8 cellular contexts compared by ENCODE assay signal in genomic region chr7:140656548-140657515, GRCh38. TPM values are rescaled to one million over a fixed set of nuclear protein-coding genes. Genes with fewer than 3 reads are reported as not detected.
DNase-seq lines count a peak whose midpoint lies in the region; ATAC-seq lines count a peak whose summit lies in the region.

No MANE protein-coding gene starts in this region.

- no peaks in the 10 kb centered on the region for H3K9me3 Mint-ChIP-seq in naive thymus-derived CD4-positive, alpha-beta T cell

- intact Hi-C loops in naive thymus-derived CD4-positive, alpha-beta T cell (cut with micrococcal nuclease) = loop anchor here in 1 of 2 donors (5.0 kb wide), 1 partner anchor 355 kb away; the partner anchor contains the start of gene MRPS33
- intact Hi-C loops in aorta (cut with DNase I) = no loop called here

- H3K27me3 ChIP-seq in naive thymus-derived CD4-positive, alpha-beta T cell (ENCODE audit: control insufficient read depth in 2 of 2, insufficient read depth in 2 of 2, low read length in 2 of 2) = no peaks in the 10 kb centered on the region
- no peaks in the 10 kb centered on the region for H3K27me3 ChIP-seq in aorta (ENCODE audit: control insufficient read depth in 1 of 2, insufficient read depth in 2 of 2, low read length in 1 of 2)

- ATAC-seq in GM18868 (IDR thresholded peaks at IDR 0.05; ENCODE audit: unreplicated experiment) = peak; percentile 94
- ATAC-seq in HG03097 (IDR thresholded peaks at IDR 0.05; ENCODE audit: low FRiP score, unreplicated experiment) = peak; percentile 69
- peak; percentile 79 for ATAC-seq in naive thymus-derived CD4-positive, alpha-beta T cell
- no peak for ATAC-seq in aorta (ENCODE audit: low FRiP score)

- CTCF ChIA-PET in naive thymus-derived CD4-positive, alpha-beta T cell (lab: Charles Lee) = interaction anchor here (0.7 to 1.5 kb wide), 2 partner anchors 180 to 270 kb away, joined by 3 to 7 read pairs; no protein-coding TSS in a partner anchor

- H3K4me3 ChIP-seq in naive thymus-derived CD4-positive, alpha-beta T cell (ENCODE audit: low read length) = peak overlapping the region; percentile 44
- peak overlapping the region in 1 of 2 donors; percentile 2 for H3K4me3 ChIP-seq in aorta (ENCODE audit: low read length in 2 of 2)

- H3K36me3 Mint-ChIP-seq in naive thymus-derived CD4-positive, alpha-beta T cell = peaks cover 0 to 4% (median 0%) of the 10 kb centered on the region in 5 donors

- peaks cover 5 to 36% (median 9%) of the 10 kb centered on the region in 5 donors for H3K27me3 Mint-ChIP-seq in naive thymus-derived CD4-positive, alpha-beta T cell

- peak overlapping the region; percentile 70 to 97 (median 92) for H3K27ac Mint-ChIP-seq in naive thymus-derived CD4-positive, alpha-beta T cell

- H3K9me3 ChIP-seq in naive thymus-derived CD4-positive, alpha-beta T cell (ENCODE audit: control insufficient read depth in 2 of 3, low read length in 3 of 3) = no peaks in the 10 kb centered on the region
- H3K9me3 ChIP-seq in aorta (ENCODE audit: control insufficient read depth, low read length) = no peaks in the 10 kb centered on the region

- H3K4me1 ChIP-seq in naive thymus-derived CD4-positive, alpha-beta T cell (ENCODE audit: control insufficient read depth in 2 of 2, insufficient read depth in 2 of 2, low read length in 2 of 2) = peaks cover 0 to 9% of the 10 kb centered on the region in 2 donors
- no peaks in the 10 kb centered on the region for H3K4me1 ChIP-seq in aorta (ENCODE audit: control insufficient read depth in 1 of 2, insufficient read depth in 2 of 2, low read length in 2 of 2)

- H3K27ac ChIP-seq in naive thymus-derived CD4-positive, alpha-beta T cell (ENCODE audit: low read depth, low read length) = peak overlapping the region; percentile 59
- no peak overlapping the region for H3K27ac ChIP-seq in aorta (ENCODE audit: low read depth in 1 of 2, low read length in 2 of 2)

- POLR2A ChIA-PET in naive thymus-derived CD4-positive, alpha-beta T cell (lab: Charles Lee) = interaction anchor here (0.8 to 1.7 kb wide), 5 partner anchors 15 to 358 kb away, joined by 3 to 9 read pairs (median 3); partner anchors contain the start of genes ADCK2 and MRPS33

- DNase-seq in Ammon's horn (ENCODE audit: low spot score) (peak; percentile 74), SIG-M5 (lab: John Stamatoyannopoulos, UW) (peak; percentile 66), dermis microvascular lymphatic vessel endothelial cell (ENCODE audit: low read depth in 2 of 2) (peak; percentile 24 to 40), aorta (peak; percentile 66 to 67), D341Med (ENCODE audit: low spot score) (no peak)
- peak in 7 of 9 donors; percentile 27 to 48 (median 34) for DNase-seq in naive thymus-derived CD4-positive, alpha-beta T cell

- H3K4me3 Mint-ChIP-seq in naive thymus-derived CD4-positive, alpha-beta T cell = peak overlapping the region in 9 of 10 donors; percentile 87 to 91 (median 90)

- no peaks in the 10 kb centered on the region for H3K36me3 ChIP-seq in naive thymus-derived CD4-positive, alpha-beta T cell (ENCODE audit: control insufficient read depth in 2 of 3, insufficient read depth in 3 of 3, low read length in 3 of 3)
- no peaks in the 10 kb centered on the region for H3K36me3 ChIP-seq in aorta (ENCODE audit: control insufficient read depth in 1 of 2, insufficient read depth in 2 of 2, low read length in 1 of 2)

- WGBS in aorta, 2 donors = 60 to 61% methylated on average over 11 of the region's 11 CpGs

- peaks cover 6 to 26% (median 21%) of the 10 kb centered on the region in 7 donors for H3K4me1 Mint-ChIP-seq in naive thymus-derived CD4-positive, alpha-beta T cell

RNA-seq across cellular contexts. Expression of gene ADCK2, which starts 15.9 kb away (rescaled TPM):
- total RNA-seq in dermis microvascular lymphatic vessel endothelial cell (27.6 and 32.5 TPM in 2 replicates), aorta (10 to 100 TPM; 12.9 to 15.8 TPM)
- 10 to 100 TPM; 15.2 to 19.0 (median 18.3) TPM for total RNA-seq in naive thymus-derived CD4-positive, alpha-beta T cell
- polyA plus RNA-seq in naive thymus-derived CD4-positive, alpha-beta T cell = 10 to 100 TPM; 32.2 to 34.2 TPM
- 10 to 100 TPM; 10.9 to 14.9 TPM for polyA plus RNA-seq in aorta

RNA-seq across cellular contexts. Expression of gene DENND2A, which starts 16.2 kb away (rescaled TPM):
- total RNA-seq in dermis microvascular lymphatic vessel endothelial cell = 0.64 and 0.89 TPM in 2 replicates
- total RNA-seq in naive thymus-derived CD4-positive, alpha-beta T cell = not detected
- polyA plus RNA-seq in naive thymus-derived CD4-positive, alpha-beta T cell = not detected
- total RNA-seq in aorta = 10 to 100 TPM in 1 of 2 donors, 1 to 10 TPM in 1; 5.9 to 19.2 TPM
- 1 to 10 TPM; 1.4 to 1.8 TPM for polyA plus RNA-seq in aorta

RNA-seq across cellular contexts. Expression of gene NDUFB2, which starts 39.7 kb away (rescaled TPM):
- total RNA-seq in dermis microvascular lymphatic vessel endothelial cell (119 and 146 TPM in 2 replicates), aorta (100 to 1,000 TPM; 106 to 124 TPM)
- total RNA-seq in naive thymus-derived CD4-positive, alpha-beta T cell = 100 to 1,000 TPM in 1 of 5 experiments, 10 to 100 TPM in 4; 88.3 to 184 (median 94.0) TPM
- polyA plus RNA-seq in naive thymus-derived CD4-positive, alpha-beta T cell = 100 to 1,000 TPM; 372 to 507 TPM
- 100 to 1,000 TPM; 227 to 615 TPM for polyA plus RNA-seq in aorta
